ENCODE assay signal across 1 cellular context in the genomic region with DNA sequence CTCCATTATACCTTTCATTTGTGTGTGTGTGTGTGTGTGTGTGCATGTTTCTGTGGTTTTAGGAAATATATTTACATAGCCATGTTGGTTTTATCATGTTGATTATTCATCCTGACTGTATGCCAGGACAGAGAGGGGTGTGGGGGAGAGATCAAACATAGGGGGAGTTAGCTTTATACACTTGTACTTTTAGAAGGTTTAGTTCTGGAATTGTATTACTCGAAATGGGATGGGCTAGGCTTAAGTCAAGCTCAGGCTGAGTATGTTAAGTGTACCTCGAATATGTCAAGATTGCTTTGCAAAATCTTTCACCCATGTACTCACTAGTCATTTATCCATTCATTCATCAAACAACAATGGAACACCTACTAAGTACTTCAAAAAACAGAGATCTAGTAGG.
TF ChIP-seq lines count a peak whose summit lies in the region.

No MANE protein-coding gene starts in this region.

TF ChIP-seq in IMR-90, 13 proteins besides CTCF, POLR2A, EP300 and RAD21 (continued from another document):
- TF ChIP-seq, protein P1, sequence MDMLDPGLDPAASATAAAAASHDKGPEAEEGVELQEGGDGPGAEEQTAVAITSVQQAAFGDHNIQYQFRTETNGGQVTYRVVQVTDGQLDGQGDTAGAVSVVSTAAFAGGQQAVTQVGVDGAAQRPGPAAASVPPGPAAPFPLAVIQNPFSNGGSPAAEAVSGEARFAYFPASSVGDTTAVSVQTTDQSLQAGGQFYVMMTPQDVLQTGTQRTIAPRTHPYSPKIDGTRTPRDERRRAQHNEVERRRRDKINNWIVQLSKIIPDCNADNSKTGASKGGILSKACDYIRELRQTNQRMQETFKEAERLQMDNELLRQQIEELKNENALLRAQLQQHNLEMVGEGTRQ (IDR thresholded peaks at IDR 0.05; ENCODE audit: low read depth, low read length): no peak
- TF ChIP-seq MXI1 (IDR thresholded peaks at IDR 0.05; ENCODE audit: borderline replicate concordance, low read depth, low read length): no peak
- no peak for TF ChIP-seq BHLHE40 (IDR thresholded peaks at IDR 0.05; ENCODE audit: low read depth, low read length)
